Comparison of ENCODE assay signal across 21 cellular contexts in genomic region chr19:3053218-3053621, GRCh38. TPM values are rescaled to one million over a fixed set of nuclear protein-coding genes. Genes with fewer than 3 reads are reported as not detected.
DNase-seq lines count a peak whose midpoint lies in the region; ATAC-seq, FAIRE-seq and TF ChIP-seq lines count a peak whose summit lies in the region.
"Had no signal": no experiment of that assay in that cellular context is flagged by ENCODE, and none has a peak within 500 bp of the region (broad histone marks: within the 10 kb centered on the region; RNA-seq: fewer than 3 reads in every experiment).

No MANE protein-coding gene starts in this region.

- CTCF ChIA-PET in activated CD8-positive, alpha-beta T cell treated with anti-CD3 and anti-CD28 coated beads for 36 hours (lab: Charles Lee): interaction anchor here (0.6 to 2.1 kb wide), 6 partner anchors 17 to 110 kb away, joined by 3 to 9 read pairs (median 5); no protein-coding TSS in a partner anchor
- CTCF ChIA-PET in activated CD8-positive, alpha-beta T cell treated with anti-CD3 and anti-CD28 coated beads, Interleukin-2, amount 10 ng/mL, durations not matched to agents 7 days and 5 days (lab: Charles Lee): interaction anchor here (1.3 to 1.9 kb wide), 3 partner anchors 7 to 102 kb away, joined by 4 to 8 read pairs (median 7); no protein-coding TSS in a partner anchor
- CTCF ChIA-PET in HEK293 (lab: Yijun Ruan, JAX) (interaction anchor here (0.7 to 1.6 kb wide), 5 partner anchors 22 to 103 kb away, joined by 3 to 4 read pairs (median 3); no protein-coding TSS in a partner anchor), K562 (lab: Yijun Ruan, JAX; ENCODE audit: low intra/inter-chr PET ratio) (no interaction called here)

- in situ Hi-C loops in K562 (cut with MboI): no loop called here

- H3K9me3 ChIP-seq in HEK293 (ENCODE audit: control insufficient read depth, insufficient read depth, low read depth, low read length) (no peaks in the 10 kb centered on the region), K562 (replicated peaks; ENCODE audit: control insufficient read depth, insufficient read depth, low read depth, low read length) (no peaks in the 10 kb centered on the region), ovary (no peaks in the 10 kb centered on the region)
- H3K9me3 ChIP-seq: adrenal gland, thoracic aorta had no signal

- peak; percentile 40 for ATAC-seq in activated CD8-positive, alpha-beta T cell treated with anti-CD3 and anti-CD28 coated beads for 36 hours
- no peak for ATAC-seq in activated CD8-positive, alpha-beta T cell treated with anti-CD3 and anti-CD28 coated beads, Interleukin-2, amount 10 ng/mL, durations not matched to agents 7 days and 5 days
- peak; percentile 17 for ATAC-seq in K562
- ATAC-seq in HG03457 (IDR thresholded peaks at IDR 0.05; ENCODE audit: unreplicated experiment): no peak
- no peak for ATAC-seq in HG02852 (IDR thresholded peaks at IDR 0.05; ENCODE audit: unreplicated experiment)

- no peak for TF ChIP-seq EP300 in K562 (IDR thresholded peaks at IDR 0.05; ENCODE audit: low read length)
- no peak for TF ChIP-seq EP300 in ovary (IDR thresholded peaks at IDR 0.05)

- no peak overlapping the region for H3K4me3 Mint-ChIP-seq in activated CD8-positive, alpha-beta T cell treated with anti-CD3 and anti-CD28 coated beads for 36 hours
- no peak overlapping the region for H3K4me3 Mint-ChIP-seq in activated CD8-positive, alpha-beta T cell treated with anti-CD3 and anti-CD28 coated beads, Interleukin-2, amount 10 ng/mL, durations not matched to agents 7 days and 5 days
- H3K4me3 Mint-ChIP-seq: immature natural killer cell had no signal

- TF ChIP-seq POLR2A in K562 (conservative IDR thresholded peaks at IDR 0.05): no peak
- no peak for TF ChIP-seq POLR2A in ovary (IDR thresholded peaks at IDR 0.05)

- no peaks in the 10 kb centered on the region for H3K9me3 Mint-ChIP-seq in activated CD8-positive, alpha-beta T cell treated with anti-CD3 and anti-CD28 coated beads for 36 hours
- no peaks in the 10 kb centered on the region for H3K9me3 Mint-ChIP-seq in activated CD8-positive, alpha-beta T cell treated with anti-CD3 and anti-CD28 coated beads, Interleukin-2, amount 10 ng/mL, durations not matched to agents 7 days and 5 days (ENCODE audit: insufficient read depth)
- H3K9me3 Mint-ChIP-seq: immature natural killer cell, naive B cell had no signal

- WGBS in K562 (ENCODE audit: insufficient coverage, low coverage, missing lambda C conversion rate): 64% methylated on average over 11 of the region's 15 CpGs
- 67 to 72% (median 68%) methylated on average over 15 of the region's 15 CpGs for WGBS in ovary, 3 donors

- H3K27me3 ChIP-seq in K562 (ENCODE audit: control insufficient read depth in 2 of 2, insufficient read depth in 2 of 2, low read length in 2 of 2) (no peaks in the 10 kb centered on the region), ovary (no peaks in the 10 kb centered on the region)
- H3K27me3 ChIP-seq: adrenal gland had no signal

- H3K4me2 ChIP-seq in K562 (ENCODE audit: insufficient read depth, low read length): no peak overlapping the region

- no peak overlapping the region for H2AFZ ChIP-seq in K562 (ENCODE audit: low read depth, low read length)

- H3K36me3 Mint-ChIP-seq in activated CD8-positive, alpha-beta T cell treated with anti-CD3 and anti-CD28 coated beads for 36 hours (ENCODE audit: low read depth): peaks cover 23% of the 10 kb centered on the region
- H3K36me3 Mint-ChIP-seq in activated CD8-positive, alpha-beta T cell treated with anti-CD3 and anti-CD28 coated beads, Interleukin-2, amount 10 ng/mL, durations not matched to agents 7 days and 5 days (ENCODE audit: low read depth): peaks cover 36% of the 10 kb centered on the region

- intact Hi-C loops in activated CD8-positive, alpha-beta T cell treated with anti-CD3 and anti-CD28 coated beads for 36 hours (cut with micrococcal nuclease): no loop called here
- intact Hi-C loops in K562 (cut with micrococcal nuclease) (no loop called here), ovary (cut with DNase I) (no loop called here)

- H3K27ac Mint-ChIP-seq in activated CD8-positive, alpha-beta T cell treated with anti-CD3 and anti-CD28 coated beads for 36 hours: no peak overlapping the region
- no peak overlapping the region for H3K27ac Mint-ChIP-seq in activated CD8-positive, alpha-beta T cell treated with anti-CD3 and anti-CD28 coated beads, Interleukin-2, amount 10 ng/mL, durations not matched to agents 7 days and 5 days

- 0 out of 2 replicates have a peak, but pooled peaks cover 3% of the 10 kb centered on the region for H4K20me1 ChIP-seq in K562 (replicated peaks; ENCODE audit: control insufficient read depth, insufficient read depth, low read length)

- no peak overlapping the region for H3K27ac ChIP-seq in HEK293 (ENCODE audit: extremely low read depth, low read depth, low read length)
- H3K27ac ChIP-seq in K562 (ENCODE audit: extremely low read depth, low read depth, low read length): no peak overlapping the region
- peak overlapping the region; percentile 21 to 88 for H3K27ac ChIP-seq in ovary
- H3K27ac ChIP-seq: thoracic aorta had no signal

- BruUV-seq in K562 (replicated peaks; lab: Mats Ljungman, UMichigan): TSS peak; percentile 92

- H3K36me3 ChIP-seq in HEK293 (ENCODE audit: control insufficient read depth in 2 of 2, insufficient read depth in 1 of 2, low read length in 2 of 2): peaks cover 0 to 43% of the 10 kb centered on the region in 2 experiments; a peak in 2 of 3 replicates
- H3K36me3 ChIP-seq in K562 (ENCODE audit: control insufficient read depth, insufficient read depth, low read length): peaks cover 52% of the 10 kb centered on the region; the same call in 2 of the 3 replicates
- H3K36me3 ChIP-seq in ovary: no peaks in the 10 kb centered on the region

- H3K4me3 ChIP-seq in HEK293 (ENCODE audit: low read depth, low read length) (no peak overlapping the region), K562 (no peak overlapping the region), ovary (no peak overlapping the region)
- H3K4me3 ChIP-seq: adrenal gland, lung, skin epidermis, thoracic aorta had no signal

- H3K79me2 ChIP-seq in K562 (ENCODE audit: control insufficient read depth, insufficient read depth, low read length): peaks cover 8% of the 10 kb centered on the region

- TF ChIP-seq RAD21 in K562 (CRISPR knock-in tag; conservative IDR thresholded peaks at IDR 0.05 in 1 of 2, IDR thresholded peaks at IDR 0.05 in 1 of 2): no peak

- H3K4me1 ChIP-seq in HEK293 (ENCODE audit: control insufficient read depth, insufficient read depth, low read length): peaks cover 20% of the 10 kb centered on the region
- H3K4me1 ChIP-seq in K562 (replicated peaks in 1 of 2; ENCODE audit: control insufficient read depth in 2 of 2, insufficient read depth in 2 of 2, low read length in 2 of 2): peaks cover 14 to 51% of the 10 kb centered on the region in 2 experiments
- H3K4me1 ChIP-seq in ovary (ENCODE audit: insufficient read depth): peaks cover 10% of the 10 kb centered on the region

- DNase-seq in activated CD8-positive, alpha-beta T cell treated with anti-CD3 and anti-CD28 coated beads for 36 hours: no peak
- DNase-seq in activated CD8-positive, alpha-beta T cell treated with anti-CD3 and anti-CD28 coated beads, Interleukin-2, amount 10 ng/mL, durations not matched to agents 7 days and 5 days: no peak
- peak in 2 of 4 experiments; percentile 15 to 17 for DNase-seq in K562 (ENCODE audit: extremely low read depth in 1 of 4, low spot score in 3 of 4)
- peak in 2 of 5 donors; percentile 46 to 55 for DNase-seq in ovary
- no peak for DNase-seq in LoVo (ENCODE audit: low spot score)
- DNase-seq: adrenal gland; DND-41; GOT3; immature natural killer cell; MM.1S; naive B cell; NCI-H187 treated with DMSO at 0.1 percent for 48 hours; NCI-H510A; SIG-M5; stimulated activated CD4-positive, alpha-beta T cell treated with anti-CD3 and anti-CD28 coated beads, Interleukin-4, amount 100 ng/mL, for 1 hour had no signal

- no peak for TF ChIP-seq CTCF in activated CD8-positive, alpha-beta T cell treated with anti-CD3 and anti-CD28 coated beads for 36 hours (IDR thresholded peaks at IDR 0.05)
- no peak for TF ChIP-seq CTCF in HEK293 (tag by site-specific recombination; IDR thresholded peaks at IDR 0.05)
- no peak for TF ChIP-seq CTCF in K562 (IDR thresholded peaks at IDR 0.05 in 2 of 3, conservative IDR thresholded peaks at IDR 0.05 in 1 of 3; ENCODE audit: insufficient read depth in 2 of 3, low read depth in 1 of 3, low read length in 3 of 3)
- no peak for TF ChIP-seq CTCF in ovary (IDR thresholded peaks at IDR 0.05)

- FAIRE-seq in K562 (lab: Jason Lieb, UNC): no peak

- H3K27me3 Mint-ChIP-seq in activated CD8-positive, alpha-beta T cell treated with anti-CD3 and anti-CD28 coated beads for 36 hours: no peaks in the 10 kb centered on the region
- H3K27me3 Mint-ChIP-seq in activated CD8-positive, alpha-beta T cell treated with anti-CD3 and anti-CD28 coated beads, Interleukin-2, amount 10 ng/mL, durations not matched to agents 7 days and 5 days (ENCODE audit: low read depth): peaks cover 3% of the 10 kb centered on the region
- H3K27me3 Mint-ChIP-seq: naive B cell had no signal

- H3K9ac ChIP-seq in K562 (ENCODE audit: insufficient read depth in 1 of 2, low read depth in 2 of 2, low read length in 2 of 2): peak overlapping the region in 1 of 2 experiments; percentile 43; a peak in 1 of 4 replicates

- H3K9me1 ChIP-seq in K562 (ENCODE audit: control insufficient read depth, insufficient read depth, low read length): no peaks in the 10 kb centered on the region

- H3K4me1 Mint-ChIP-seq in activated CD8-positive, alpha-beta T cell treated with anti-CD3 and anti-CD28 coated beads for 36 hours (ENCODE audit: low read depth): peaks cover 36% of the 10 kb centered on the region
- H3K4me1 Mint-ChIP-seq in activated CD8-positive, alpha-beta T cell treated with anti-CD3 and anti-CD28 coated beads, Interleukin-2, amount 10 ng/mL, durations not matched to agents 7 days and 5 days (ENCODE audit: low read depth): peaks cover 21% of the 10 kb centered on the region

- POLR2A ChIA-PET in activated CD8-positive, alpha-beta T cell treated with anti-CD3 and anti-CD28 coated beads for 36 hours (lab: Charles Lee): interaction anchor here (0.9 to 3.0 kb wide), 5 partner anchors 8 to 91 kb away, joined by 3 to 17 read pairs (median 12); partner anchors contain the start of gene TLE5
- POLR2A ChIA-PET in activated CD8-positive, alpha-beta T cell treated with anti-CD3 and anti-CD28 coated beads, Interleukin-2, amount 10 ng/mL, durations not matched to agents 7 days and 5 days (lab: Charles Lee): interaction anchor here (1.0 to 2.3 kb wide), 5 partner anchors 7 to 48 kb away, joined by 3 to 8 read pairs (median 4); no protein-coding TSS in a partner anchor
- POLR2A ChIA-PET in HEK293 (lab: Yijun Ruan, JAX) (interaction anchor here (0.5 to 4.4 kb wide), 5 partner anchors 17 to 1627 kb away, joined by 3 to 36 read pairs (median 3); no protein-coding TSS in a partner anchor), K562 (lab: Yijun Ruan, JAX) (interaction anchor here (0.7 to 3.4 kb wide), 9 partner anchors 11 to 47 kb away, joined by 3 to 18 read pairs (median 6); no protein-coding TSS in a partner anchor)

RNA-seq across cellular contexts. Expression of gene TLE5, which starts 9.1 kb away (rescaled TPM):
- total RNA-seq in activated CD8-positive, alpha-beta T cell treated with anti-CD3 and anti-CD28 coated beads for 36 hours: 100 to 1,000 TPM; 283 to 296 TPM
- 100 to 1,000 TPM; 635 to 655 TPM for total RNA-seq in activated CD8-positive, alpha-beta T cell treated with anti-CD3 and anti-CD28 coated beads, Interleukin-2, amount 10 ng/mL, durations not matched to agents 7 days and 5 days
- total RNA-seq in K562 (2011; cell fraction: chromatin; rRNA removed; ENCODE audit: low replicate concordance): 147 and 335 TPM in 2 replicates
- total RNA-seq in K562 (2011; cell fraction: nucleolus; rRNA removed): 259 and 282 TPM in 2 replicates
- total RNA-seq in K562 (2011; cell fraction: nucleoplasm; rRNA removed): 209 and 242 TPM in 2 replicates
- total RNA-seq in K562 (2014; rRNA removed): 264 and 355 TPM in 2 replicates
- total RNA-seq in K562 (2014; rRNA removed; fragmentation: Illumina TruSeq; extraction: Trizol): 75.8 and 89.1 TPM in 2 replicates
- total RNA-seq in K562 (2015; rRNA removed; fragmentation: Illumina TruSeq; extraction: Trizol): 172 and 178 TPM in 2 replicates
- total RNA-seq in K562 (2021): 347 and 360 TPM in 2 replicates
- polyA plus RNA-seq in K562 (2011; rRNA removed): 280 and 366 TPM in 2 replicates
- polyA plus RNA-seq in K562 (2011; cell fraction: cytosol; rRNA removed): 357 and 770 TPM in 2 replicates
- 343 and 561 TPM in 2 replicates for polyA plus RNA-seq in K562 (2011; cell fraction: nucleus; rRNA removed)
- 396 and 430 TPM in 2 replicates for polyA plus RNA-seq in K562 (2012)
- polyA plus RNA-seq in K562 (2014; fragmentation: Illumina TruSeq; extraction: Trizol): 235 and 381 TPM in 2 replicates
- polyA plus RNA-seq in K562 (2014; fragmentation: Nextera tagmentation; extraction: Ambion mirVana): 1 to 10 TPM; 2.0 to 6.2 TPM
- 316 and 334 TPM in 2 replicates for polyA plus RNA-seq in K562 (2014; rRNA removed)
- polyA minus RNA-seq in K562 (2011; rRNA and poly(A)+ RNA removed): 222 and 305 TPM in 2 replicates
- 290 and 401 TPM in 2 replicates for polyA minus RNA-seq in K562 (2011; cell fraction: cytosol; rRNA and poly(A)+ RNA removed)
- 64.5 and 71.5 TPM in 2 replicates for polyA minus RNA-seq in K562 (2011; cell fraction: nucleus; rRNA and poly(A)+ RNA removed)
- 100 to 1,000 TPM; 274 to 670 (median 503) TPM for total RNA-seq in ovary
- polyA plus RNA-seq in ovary: 100 to 1,000 TPM; 241 to 530 TPM

RNA-seq across cellular contexts. Expression of gene TLE2, which starts 24.1 kb away (rescaled TPM):
- 1 to 10 TPM; 2.8 to 3.0 TPM for total RNA-seq in activated CD8-positive, alpha-beta T cell treated with anti-CD3 and anti-CD28 coated beads for 36 hours
- total RNA-seq in activated CD8-positive, alpha-beta T cell treated with anti-CD3 and anti-CD28 coated beads, Interleukin-2, amount 10 ng/mL, durations not matched to agents 7 days and 5 days: under 1 TPM; 0.24 to 0.57 TPM
- 30.9 and 72.5 TPM in 2 replicates for total RNA-seq in K562 (2011; cell fraction: chromatin; rRNA removed; ENCODE audit: low replicate concordance)
- 30.0 and 48.0 TPM in 2 replicates for total RNA-seq in K562 (2011; cell fraction: nucleolus; rRNA removed)
- 19.1 and 21.2 TPM in 2 replicates for total RNA-seq in K562 (2011; cell fraction: nucleoplasm; rRNA removed)
- total RNA-seq in K562 (2014; rRNA removed): 5.5 and 6.4 TPM in 2 replicates
- 2.4 and 2.7 TPM in 2 replicates for total RNA-seq in K562 (2014; rRNA removed; fragmentation: Illumina TruSeq; extraction: Trizol)
- 4.4 and 4.5 TPM in 2 replicates for total RNA-seq in K562 (2015; rRNA removed; fragmentation: Illumina TruSeq; extraction: Trizol)
- total RNA-seq in K562 (2021): 13.1 and 15.2 TPM in 2 replicates
- polyA plus RNA-seq in K562 (2011; rRNA removed): 10.7 and 12.0 TPM in 2 replicates
- polyA plus RNA-seq in K562 (2011; cell fraction: cytosol; rRNA removed): 6.0 and 17.7 TPM in 2 replicates
- polyA plus RNA-seq in K562 (2011; cell fraction: nucleus; rRNA removed): 34.3 and 67.6 TPM in 2 replicates
- polyA plus RNA-seq in K562 (2012): 25.8 and 36.0 TPM in 2 replicates
- 6.2 and 8.8 TPM in 2 replicates for polyA plus RNA-seq in K562 (2014; fragmentation: Illumina TruSeq; extraction: Trizol)
- polyA plus RNA-seq in K562 (2014; fragmentation: Nextera tagmentation; extraction: Ambion mirVana): under 1 TPM; 0.35 to 0.53 TPM
- 10.5 and 10.6 TPM in 2 replicates for polyA plus RNA-seq in K562 (2014; rRNA removed)
- 2.9 and 8.1 TPM in 2 replicates for polyA minus RNA-seq in K562 (2011; rRNA and poly(A)+ RNA removed)
- polyA minus RNA-seq in K562 (2011; cell fraction: cytosol; rRNA and poly(A)+ RNA removed): 10.4 and 11.6 TPM in 2 replicates
- 6.6 and 9.0 TPM in 2 replicates for polyA minus RNA-seq in K562 (2011; cell fraction: nucleus; rRNA and poly(A)+ RNA removed)
- 10 to 100 TPM; 31.1 to 43.9 (median 36.4) TPM for total RNA-seq in ovary
- polyA plus RNA-seq in ovary: 10 to 100 TPM; 15.1 to 21.4 TPM

RNA-seq across cellular contexts. Expression of gene GNA11, which starts 40.9 kb away (rescaled TPM):
- total RNA-seq in activated CD8-positive, alpha-beta T cell treated with anti-CD3 and anti-CD28 coated beads for 36 hours: 1 to 10 TPM; 5.2 to 5.4 TPM
- under 1 TPM; 0.08 to 0.71 TPM for total RNA-seq in activated CD8-positive, alpha-beta T cell treated with anti-CD3 and anti-CD28 coated beads, Interleukin-2, amount 10 ng/mL, durations not matched to agents 7 days and 5 days
- total RNA-seq in K562 (2011; cell fraction: chromatin; rRNA removed; ENCODE audit: low replicate concordance): 18.8 and 42.3 TPM in 2 replicates
- 20.7 and 22.8 TPM in 2 replicates for total RNA-seq in K562 (2011; cell fraction: nucleolus; rRNA removed)
- 12.6 and 17.6 TPM in 2 replicates for total RNA-seq in K562 (2011; cell fraction: nucleoplasm; rRNA removed)
- total RNA-seq in K562 (2014; rRNA removed): 14.5 and 19.3 TPM in 2 replicates
- total RNA-seq in K562 (2014; rRNA removed; fragmentation: Illumina TruSeq; extraction: Trizol): 7.0 and 12.7 TPM in 2 replicates
- 13.4 and 16.5 TPM in 2 replicates for total RNA-seq in K562 (2015; rRNA removed; fragmentation: Illumina TruSeq; extraction: Trizol)
- total RNA-seq in K562 (2021): 24.3 and 24.8 TPM in 2 replicates
- 3.6 and 9.7 TPM in 2 replicates for polyA plus RNA-seq in K562 (2011; rRNA removed)
- 11.1 and 14.7 TPM in 2 replicates for polyA plus RNA-seq in K562 (2011; cell fraction: cytosol; rRNA removed)
- polyA plus RNA-seq in K562 (2011; cell fraction: nucleus; rRNA removed): 18.1 and 22.6 TPM in 2 replicates
- 22.6 and 23.5 TPM in 2 replicates for polyA plus RNA-seq in K562 (2012)
- polyA plus RNA-seq in K562 (2014; fragmentation: Illumina TruSeq; extraction: Trizol): 23.5 and 24.5 TPM in 2 replicates
- under 1 TPM; 0.18 to 0.21 TPM for polyA plus RNA-seq in K562 (2014; fragmentation: Nextera tagmentation; extraction: Ambion mirVana)
- 16.6 and 18.2 TPM in 2 replicates for polyA plus RNA-seq in K562 (2014; rRNA removed)
- polyA minus RNA-seq in K562 (2011; rRNA and poly(A)+ RNA removed): 1.6 and 10.8 TPM in 2 replicates
- polyA minus RNA-seq in K562 (2011; cell fraction: cytosol; rRNA and poly(A)+ RNA removed): 10.8 and 11.5 TPM in 2 replicates
- 4.6 and 5.7 TPM in 2 replicates for polyA minus RNA-seq in K562 (2011; cell fraction: nucleus; rRNA and poly(A)+ RNA removed)
- 10 to 100 TPM; 27.3 to 66.7 (median 57.1) TPM for total RNA-seq in ovary
- polyA plus RNA-seq in ovary: 10 to 100 TPM; 44.0 to 46.2 TPM

Comparison
In these comparisons a context has a peak if more than half of its experiments do, and no peak if none do; other contexts are left out.
1. ATAC-seq: peak in activated CD8-positive, alpha-beta T cell treated with anti-CD3 and anti-CD28 coated beads for 36 hours (single experiment) and K562 (single experiment); none in activated CD8-positive, alpha-beta T cell treated with anti-CD3 and anti-CD28 coated beads, Interleukin-2, amount 10 ng/mL, durations not matched to agents 7 days and 5 days (single experiment), HG03457 (single experiment) and HG02852 (single experiment).
2. H3K27ac ChIP-seq: peak in ovary (2 of 2); none in HEK293 (single experiment) and K562 (single experiment).